ENCODE assay signal across 8 cellular contexts in genomic region chr7:69598081-69598486, GRCh38. TPM values are rescaled to one million over a fixed set of nuclear protein-coding genes. Genes with fewer than 3 reads are reported as not detected.
A peak's percentile ranks its signal among the peaks of the same experiment; 100 is the strongest.
DNase-seq lines count a peak whose midpoint lies in the region; ATAC-seq and TF ChIP-seq lines count a peak whose summit lies in the region.

Gene AUTS2 (plus strand): TSS chr7:69598475. CDS start chr7:69599654, 1,179 bp downstream.

- ATAC-seq in GM21447 (IDR thresholded peaks at IDR 0.05; ENCODE audit: unreplicated experiment) = peak; percentile 41
- ATAC-seq in left ventricle myocardium superior = peak; percentile 90

- H3K36me3 ChIP-seq in SJCRH30 = no peaks in the 10 kb centered on the region
- no peaks in the 10 kb centered on the region for H3K36me3 ChIP-seq in ascending aorta
- no peaks in the 10 kb centered on the region for H3K36me3 ChIP-seq in trophoblast cell (ENCODE audit: control insufficient read depth in 1 of 2, insufficient read depth in 2 of 2, low read length in 2 of 2)
- H3K36me3 ChIP-seq in vagina = no peaks in the 10 kb centered on the region

- H4K91ac ChIP-seq in trophoblast cell (ENCODE audit: low read depth, low read length) = peak within 1 kb of the TSS; percentile 89

- peak within 1 kb of the TSS; percentile 99 for H3K4me2 ChIP-seq in trophoblast cell (ENCODE audit: low read length)

- TF ChIP-seq RAD21 in Ishikawa (IDR thresholded peaks at IDR 0.05; ENCODE audit: low read depth) = no peak

- H3K27me3 ChIP-seq in SJCRH30 = no peaks in the 10 kb centered on the region
- no peaks in the 10 kb centered on the region for H3K27me3 ChIP-seq in ascending aorta
- H3K27me3 ChIP-seq in trophoblast cell (ENCODE audit: insufficient read depth, low read length) = peaks cover 26% of the 10 kb centered on the region
- no peaks in the 10 kb centered on the region for H3K27me3 ChIP-seq in vagina

- no peak for TF ChIP-seq CTCF in ascending aorta (IDR thresholded peaks at IDR 0.05)
- TF ChIP-seq CTCF in vagina (IDR thresholded peaks at IDR 0.05) = no peak

- TF ChIP-seq POLR2A in vagina (IDR thresholded peaks at IDR 0.05) = peak in 1 of 2 donors; percentile 17

- peak within 1 kb of the TSS; percentile 98 for H3K18ac ChIP-seq in trophoblast cell (ENCODE audit: low read length)

- peak within 1 kb of the TSS; percentile 75 for H4K12ac ChIP-seq in trophoblast cell (ENCODE audit: low read depth, low read length)

- H4K8ac ChIP-seq in trophoblast cell (ENCODE audit: low read depth, low read length) = peak within 1 kb of the TSS; percentile 96

- peak within 1 kb of the TSS; percentile 80 for H2BK5ac ChIP-seq in trophoblast cell (ENCODE audit: low read depth, low read length, poor library complexity)

- no peak for TF ChIP-seq EP300 in Ishikawa (IDR thresholded peaks at IDR 0.05; ENCODE audit: borderline replicate concordance)

- H3K79me1 ChIP-seq in trophoblast cell (ENCODE audit: low read length) = peaks cover 16% of the 10 kb centered on the region

- no peak within 1 kb of the TSS for H3K23ac ChIP-seq in trophoblast cell (ENCODE audit: low read length)

- peaks cover 9% of the 10 kb centered on the region for H3K79me2 ChIP-seq in trophoblast cell (ENCODE audit: control insufficient read depth, insufficient read depth, low read length, poor library complexity)

- no CpG with 5 or more reads among the region's 63 CpGs for WGBS in trophoblast cell (ENCODE audit: extremely low coverage, insufficient coverage, insufficient read length)

- H3K4ac ChIP-seq in trophoblast cell (ENCODE audit: low read depth, low read length) = no peak within 1 kb of the TSS

- intact Hi-C loops in ascending aorta (cut with DNase I) (no loop called here), left ventricle myocardium superior (cut with micrococcal nuclease) (no loop called here), vagina (cut with DNase I) (no loop called here)

- H3K14ac ChIP-seq in trophoblast cell (ENCODE audit: low read length) = peak within 1 kb of the TSS; percentile 98

- H2AK5ac ChIP-seq in trophoblast cell (ENCODE audit: low read length) = no peak within 1 kb of the TSS

- H3K4me1 ChIP-seq in SJCRH30 (peaks cover 7% of the 10 kb centered on the region), ascending aorta (peaks cover 9 to 13% of the 10 kb centered on the region in 2 donors), trophoblast cell (ENCODE audit: control insufficient read depth in 1 of 2, insufficient read depth in 2 of 2, low read length in 2 of 2) (peaks cover 4 to 6% of the 10 kb centered on the region in 2 experiments), vagina (peaks cover 30% of the 10 kb centered on the region)

- peak within 1 kb of the TSS; percentile 87 for H2BK12ac ChIP-seq in trophoblast cell (ENCODE audit: low read length)

- peak within 1 kb of the TSS; percentile 49 for H3K9ac ChIP-seq in trophoblast cell (ENCODE audit: low read length)

- H2AFZ ChIP-seq in trophoblast cell (ENCODE audit: insufficient read depth, low read length, poor library complexity) = peak within 1 kb of the TSS; percentile 96

- H3K4me3 ChIP-seq in SJCRH30 (peak within 1 kb of the TSS; percentile 79), ascending aorta (peak within 1 kb of the TSS; percentile 80 to 85), trophoblast cell (ENCODE audit: low read depth, low read length) (peak within 1 kb of the TSS; percentile 92), vagina (peak within 1 kb of the TSS; percentile 84 to 86)

- DNase-seq in COR-L47 (lab: John Stamatoyannopoulos, UW) (peak; percentile 91), SJCRH30 (peak; percentile 90 to 95), ascending aorta (ENCODE audit: low spot score in 2 of 2) (peak; percentile 67 to 93), left ventricle myocardium superior (peak; percentile 93), trophoblast cell (peak; percentile 46 to 74), vagina (ENCODE audit: extremely low spot score in 2 of 2) (peak in 1 of 2 donors; percentile 90)

- peak within 1 kb of the TSS; percentile 83 for H3K27ac ChIP-seq in SJCRH30
- H3K27ac ChIP-seq in ascending aorta = peak within 1 kb of the TSS; percentile 84 to 93
- peak within 1 kb of the TSS; percentile 77 for H3K27ac ChIP-seq in trophoblast cell (ENCODE audit: low read depth, low read length)
- H3K27ac ChIP-seq in vagina = peak within 1 kb of the TSS; percentile 87

- H2BK120ac ChIP-seq in trophoblast cell (ENCODE audit: insufficient read depth, low read length, poor library complexity) = peak within 1 kb of the TSS; percentile 94

- no peaks in the 10 kb centered on the region for H3K9me3 ChIP-seq in SJCRH30 (replicated peaks)
- H3K9me3 ChIP-seq in ascending aorta = no peaks in the 10 kb centered on the region
- H3K9me3 ChIP-seq in trophoblast cell (ENCODE audit: insufficient read depth, low read depth, low read length) = no peaks in the 10 kb centered on the region
- no peaks in the 10 kb centered on the region for H3K9me3 ChIP-seq in vagina

TF ChIP-seq in Ishikawa, 13 proteins besides CTCF, POLR2A, EP300 and RAD21:
- TF ChIP-seq TEAD4 (IDR thresholded peaks at IDR 0.05) (no peak), TCF12 (IDR thresholded peaks at IDR 0.05; ENCODE audit: low read depth) (no peak), FOXM1 (IDR thresholded peaks at IDR 0.05; ENCODE audit: borderline replicate concordance, low read depth) (no peak), REST (IDR thresholded peaks at IDR 0.05; ENCODE audit: low read depth) (no peak), USF1 (IDR thresholded peaks at IDR 0.05) (peak; percentile 67), EGR1 (IDR thresholded peaks at IDR 0.05) (0 out of 2 replicates have a peak, but pooled peaks have one; percentile 5), MAX (IDR thresholded peaks at IDR 0.05) (no peak), YY1 (IDR thresholded peaks at IDR 0.05; ENCODE audit: low read depth) (no peak), CEBPB (IDR thresholded peaks at IDR 0.05) (no peak), CREB1 (IDR thresholded peaks at IDR 0.05; ENCODE audit: low read depth) (no peak), ZBTB7A (IDR thresholded peaks at IDR 0.05; ENCODE audit: low read depth) (no peak; the same call in 1 of the 2 replicates), TAF1 (IDR thresholded peaks at IDR 0.05; ENCODE audit: low read depth) (no peak)

RNA-seq across cellular contexts. Expression of gene AUTS2, which starts in this region (rescaled TPM):
- 21.9 and 30.1 TPM in 2 replicates for total RNA-seq in SJCRH30 (2014; rRNA removed; shearing (Covaris generic))
- total RNA-seq in ascending aorta (90.4 TPM), left ventricle myocardium superior (7.9 TPM), vagina (53.0 TPM)
- polyA plus RNA-seq in trophoblast cell (2013) = 17.4 and 19.1 TPM in 2 replicates
